Comparison of ENCODE assay signal across 21 cellular contexts in genomic region chr2:172073518-172073917, GRCh38. TPM values are rescaled to one million over a fixed set of nuclear protein-coding genes. Genes with fewer than 3 reads are reported as not detected.
DNase-seq lines count a peak whose midpoint lies in the region; ATAC-seq and TF ChIP-seq lines count a peak whose summit lies in the region.
"Had no signal": no experiment of that assay in that cellular context is flagged by ENCODE, and none has a peak within 500 bp of the region (broad histone marks: within the 10 kb centered on the region; RNA-seq: fewer than 3 reads in every experiment).

No MANE protein-coding gene starts in this region.

- CTCF ChIA-PET in mammary epithelial cell (lab: Charles Lee; ENCODE audit: low non-redundant PET), result no interaction called here

- dilution Hi-C loops in mammary epithelial cell (cut with HindIII; ENCODE audit: low sequenced_read_pairs), result no loop called here

- H3K9me3 ChIP-seq in endodermal cell (ENCODE audit: control insufficient read depth, low read length) (no peaks in the 10 kb centered on the region), neural cell (ENCODE audit: low read length) (no peaks in the 10 kb centered on the region), mammary epithelial cell (replicated peaks; ENCODE audit: insufficient read depth, low read length) (no peaks in the 10 kb centered on the region)
- H3K9me3 ChIP-seq: BE2C; BLaER1 treated with 17β-estradiol and CSF1 and Interleukin-3, amounts not matched to agents 10 nM and 100 nM; HAP-1 had no signal

- H3K27ac ChIP-seq in endodermal cell (ENCODE audit: low read depth, low read length) (peak overlapping the region; percentile 92), neural cell (ENCODE audit: low read length) (peak overlapping the region; percentile 81), mammary epithelial cell (ENCODE audit: insufficient read depth, low read depth, low read length) (no peak overlapping the region)
- H3K27ac ChIP-seq: 22Rv1; BLaER1 treated with 17β-estradiol and CSF1 and Interleukin-3, amounts not matched to agents 10 nM and 100 nM had no signal

- WGBS in endodermal cell (ENCODE audit: insufficient coverage in 1 of 2, insufficient read length in 1 of 2), 2 experiments, result 89 to 100% methylated on average over 2 to 4 of the region's 4 CpGs
- WGBS in mammary epithelial cell (ENCODE audit: low coverage, missing lambda C conversion rate), result 97% methylated on average over 4 of the region's 4 CpGs

- TF ChIP-seq CTCF in endodermal cell (conservative IDR thresholded peaks at IDR 0.05) (no peak), neural cell (IDR thresholded peaks at IDR 0.05; ENCODE audit: poor library complexity, severe bottlenecking) (no peak), mammary epithelial cell (conservative IDR thresholded peaks at IDR 0.05 in 1 of 2, IDR thresholded peaks at IDR 0.05 in 1 of 2; ENCODE audit: extremely low read depth in 1 of 2, insufficient read depth in 1 of 2, low read depth in 1 of 2, low read length in 2 of 2) (no peak)

- H3K4me3 Mint-ChIP-seq in endodermal cell, result no peak overlapping the region
- H3K4me3 Mint-ChIP-seq: CD14-positive monocyte; CD4-positive, alpha-beta T cell; CD8-positive, alpha-beta memory T cell; HFFc6 had no signal

- H3F3A ChIP-seq in neural cell (ENCODE audit: insufficient read depth, low read length, poor library complexity, severe bottlenecking), result peaks cover 11% of the 10 kb centered on the region

- no peaks in the 10 kb centered on the region for H3K4me1 ChIP-seq in endodermal cell (ENCODE audit: control insufficient read depth, insufficient read depth, low read length)
- H3K4me1 ChIP-seq in mammary epithelial cell (ENCODE audit: insufficient read depth, low read length), result no peaks in the 10 kb centered on the region
- H3K4me1 ChIP-seq: BE2C; BLaER1 treated with 17β-estradiol and CSF1 and Interleukin-3, amounts not matched to agents 10 nM and 100 nM had no signal

- H3K9me3 Mint-ChIP-seq in endodermal cell, result no peaks in the 10 kb centered on the region
- no peaks in the 10 kb centered on the region for H3K9me3 Mint-ChIP-seq in activated naive CD4-positive, alpha-beta T cell treated with anti-CD3 and anti-CD28 coated beads, Interleukin-2, amount 50 U/mL, for 72 hours
- H3K9me3 Mint-ChIP-seq: CD4-positive, alpha-beta T cell; CD8-positive, alpha-beta memory T cell; HFFc6 had no signal

- no peaks in the 10 kb centered on the region for H3K9me2 ChIP-seq in neural cell (ENCODE audit: insufficient read depth, low read length)

- no TSS peak for BruUV-seq in mammary epithelial cell (replicated peaks; lab: Mats Ljungman, UMichigan)

- H3K36me3 ChIP-seq in endodermal cell (ENCODE audit: control insufficient read depth, insufficient read depth, low read length) (no peaks in the 10 kb centered on the region), neural cell (ENCODE audit: insufficient read depth, low read length) (no peaks in the 10 kb centered on the region), mammary epithelial cell (ENCODE audit: insufficient read depth, low read length) (no peaks in the 10 kb centered on the region)
- H3K36me3 ChIP-seq: BE2C; BLaER1 treated with 17β-estradiol and CSF1 and Interleukin-3, amounts not matched to agents 10 nM and 100 nM; HAP-1 had no signal

- ATAC-seq in activated naive CD4-positive, alpha-beta T cell treated with anti-CD3 and anti-CD28 coated beads, Interleukin-2, amount 50 U/mL, for 72 hours, result no peak

- peaks cover 3% of the 10 kb centered on the region for H3K36me3 Mint-ChIP-seq in endodermal cell (ENCODE audit: low read depth)
- peaks cover 0 to 8% of the 10 kb centered on the region in 2 donors for H3K36me3 Mint-ChIP-seq in activated naive CD4-positive, alpha-beta T cell treated with anti-CD3 and anti-CD28 coated beads, Interleukin-2, amount 50 U/mL, for 72 hours

- H3K4me2 ChIP-seq in neural cell (ENCODE audit: low read length) (no peak overlapping the region), mammary epithelial cell (ENCODE audit: insufficient read depth, low read depth, low read length) (no peak overlapping the region)
- H3K4me2 ChIP-seq: BLaER1 treated with 17β-estradiol and CSF1 and Interleukin-3, amounts not matched to agents 10 nM and 100 nM had no signal

- H3K27ac Mint-ChIP-seq in endodermal cell, result no peak overlapping the region
- H3K27ac Mint-ChIP-seq in activated naive CD4-positive, alpha-beta T cell treated with anti-CD3 and anti-CD28 coated beads, Interleukin-2, amount 50 U/mL, for 72 hours, result no peak overlapping the region
- H3K27ac Mint-ChIP-seq: CD14-positive monocyte; CD4-positive, alpha-beta T cell; HFFc6 had no signal

- H3K4me1 Mint-ChIP-seq in endodermal cell, result peaks cover 1% of the 10 kb centered on the region
- H3K4me1 Mint-ChIP-seq: CD14-positive monocyte; CD8-positive, alpha-beta memory T cell had no signal

- in situ Hi-C loops in mammary epithelial cell (cut with MboI; ENCODE audit: low sequenced_read_pairs in 2 of 2), result no loop called here

- DNase-seq in NCI-H748 (lab: John Stamatoyannopoulos, UW; ENCODE audit: unreplicated experiment), result peak; percentile 40
- DNase-seq in NCI-H748 treated with DMSO at 0.1 percent for 48 hours (lab: John Stamatoyannopoulos, UW), result no peak
- no peak for DNase-seq in endodermal cell
- no peak for DNase-seq in mammary epithelial cell
- DNase-seq in activated naive CD4-positive, alpha-beta T cell treated with anti-CD3 and anti-CD28 coated beads, Interleukin-2, amount 50 U/mL, for 72 hours (ENCODE audit: low spot score in 2 of 2), result no peak
- DNase-seq: ACHN; AML-193; BE2C; CD4-positive, alpha-beta T cell; CD8-positive, alpha-beta memory T cell; DMS 273 treated with DMSO at 0.1 percent for 48 hours; DMS79; EL; GDM1; GOT3; HFFc6 had no signal

- H3K79me2 ChIP-seq in neural cell (replicated peaks; ENCODE audit: insufficient read depth, low read length) (peaks cover 26% of the 10 kb centered on the region), mammary epithelial cell (ENCODE audit: insufficient read depth, low read length) (no peaks in the 10 kb centered on the region)

- H4K20me1 ChIP-seq in neural cell (ENCODE audit: insufficient read depth) (no peaks in the 10 kb centered on the region), mammary epithelial cell (ENCODE audit: insufficient read depth, low read length) (no peaks in the 10 kb centered on the region)

- no peak for TF ChIP-seq RAD21 in neural cell (conservative IDR thresholded peaks at IDR 0.05)

- no peak overlapping the region for H2AFZ ChIP-seq in neural cell (ENCODE audit: low read depth, low read length)
- H2AFZ ChIP-seq in mammary epithelial cell (ENCODE audit: low read depth, low read length), result no peak overlapping the region

- TF ChIP-seq EP300 in neural cell (conservative IDR thresholded peaks at IDR 0.05; ENCODE audit: poor library complexity, severe bottlenecking), result no peak

- no peak overlapping the region for H3K9ac ChIP-seq in endodermal cell (ENCODE audit: extremely low read depth, low read length, poor library complexity, severe bottlenecking)
- H3K9ac ChIP-seq in neural cell (ENCODE audit: low read length), result peak overlapping the region; percentile 46
- H3K9ac ChIP-seq in mammary epithelial cell (ENCODE audit: insufficient read depth, low read length), result no peak overlapping the region
- H3K9ac ChIP-seq: BLaER1 treated with 17β-estradiol and CSF1 and Interleukin-3, amounts not matched to agents 10 nM and 100 nM had no signal

- H3K4me3 ChIP-seq in endodermal cell (ENCODE audit: low read length) (no peak overlapping the region), neural cell (ENCODE audit: low read length) (peak overlapping the region; percentile 46), mammary epithelial cell (replicated peaks in 1 of 3; ENCODE audit: insufficient read depth in 1 of 3, low read depth in 2 of 3, low read length in 3 of 3) (no peak overlapping the region)
- H3K4me3 ChIP-seq: BLaER1 treated with 17β-estradiol and CSF1 and Interleukin-3, amounts not matched to agents 10 nM and 100 nM; HAP-1 had no signal

- intact Hi-C loops in mammary epithelial cell (cut with micrococcal nuclease), result no loop called here

- peaks cover 33% of the 10 kb centered on the region for H3K27me3 ChIP-seq in endodermal cell (ENCODE audit: control insufficient read depth, insufficient read depth, low read length, poor library complexity, severe bottlenecking)
- no peaks in the 10 kb centered on the region for H3K27me3 ChIP-seq in neural cell (ENCODE audit: insufficient read depth, low read depth, low read length)
- no peaks in the 10 kb centered on the region for H3K27me3 ChIP-seq in mammary epithelial cell (ENCODE audit: insufficient read depth, low read length)
- H3K27me3 ChIP-seq: BE2C had no signal

- H3K27me3 Mint-ChIP-seq in endodermal cell (ENCODE audit: insufficient read depth), result peaks cover 35% of the 10 kb centered on the region

TF ChIP-seq in neural cell, 6 proteins besides CTCF, POLR2A, EP300 and RAD21 (continues in another document):
- TF ChIP-seq POLR2AphosphoS5 (IDR thresholded peaks at IDR 0.05) (no peak), EZH2 (IDR thresholded peaks at IDR 0.05; ENCODE audit: borderline replicate concordance, insufficient read depth, low read length, poor library complexity, severe bottlenecking) (no peak), SMC3 (conservative IDR thresholded peaks at IDR 0.05; ENCODE audit: poor library complexity) (no peak), TAF1 (IDR thresholded peaks at IDR 0.05; ENCODE audit: low read depth) (no peak), MXI1 (conservative IDR thresholded peaks at IDR 0.05; ENCODE audit: poor library complexity, severe bottlenecking) (no peak)

RNA-seq across cellular contexts. Expression of gene DLX1, which starts 11.8 kb away (rescaled TPM):
- total RNA-seq in endodermal cell (not detected), mammary epithelial cell (1 to 10 TPM in 1 of 2 donors, under 1 TPM in 1; 0.17 to 3.3 TPM)
- polyA plus RNA-seq in endodermal cell (2013, experiment 1 of 2), result 10.5 TPM
- 14.9 TPM for polyA plus RNA-seq in endodermal cell (2013, experiment 2 of 2)
- polyA plus RNA-seq in neural cell (67.3 and 83.1 TPM in 2 replicates), mammary epithelial cell (0.52 TPM)
- polyA minus RNA-seq in neural cell (53.3 and 55.8 TPM in 2 replicates), mammary epithelial cell (3.3 TPM)
- not detected for total RNA-seq in activated naive CD4-positive, alpha-beta T cell treated with anti-CD3 and anti-CD28 coated beads, Interleukin-2, amount 50 U/mL, for 72 hours
- total RNA-seq: CD4-positive, alpha-beta T cell; CD8-positive, alpha-beta memory T cell had no signal
- polyA plus RNA-seq: CD14-positive monocyte; CD8-positive, alpha-beta memory T cell had no signal

RNA-seq across cellular contexts. Expression of gene DLX2, which starts 29.2 kb away (rescaled TPM):
- under 1 TPM in 1 of 2 donors, not detected in 1; 0.13 TPM for total RNA-seq in endodermal cell
- polyA plus RNA-seq in endodermal cell (2013, experiment 1 of 2), result 8.9 TPM
- 11.6 TPM for polyA plus RNA-seq in endodermal cell (2013, experiment 2 of 2)
- polyA plus RNA-seq in neural cell, result 7.7 and 9.3 TPM in 2 replicates
- polyA minus RNA-seq in neural cell, result 18.7 and 19.3 TPM in 2 replicates
- 1 to 10 TPM in 1 of 2 donors, under 1 TPM in 1; under 0.01 to 9.9 TPM for total RNA-seq in mammary epithelial cell
- 0.16 TPM for polyA plus RNA-seq in mammary epithelial cell
- 0.31 TPM for polyA minus RNA-seq in mammary epithelial cell
- total RNA-seq in activated naive CD4-positive, alpha-beta T cell treated with anti-CD3 and anti-CD28 coated beads, Interleukin-2, amount 50 U/mL, for 72 hours, result not detected
- total RNA-seq: CD4-positive, alpha-beta T cell had no signal
- polyA plus RNA-seq: CD14-positive monocyte; CD8-positive, alpha-beta memory T cell had no signal
